In genomic region chr6:80227545-80227944, GRCh38 we compare ENCODE assay signal across 27 cellular contexts.
"Had no signal": no experiment of that assay in that cellular context is flagged by ENCODE, and none has a peak within 500 bp of the region (broad histone marks: within the 10 kb centered on the region; RNA-seq: fewer than 3 reads in every experiment).

No MANE protein-coding gene starts in this region.

- H3K27ac Mint-ChIP-seq: activated CD8-positive, alpha-beta memory T cell treated with anti-CD3 and anti-CD28 coated beads, Interleukin-2, amount 10 ng/mL, durations not matched to agents 7 days and 5 days; activated naive CD4-positive, alpha-beta T cell treated with anti-CD3 and anti-CD28 coated beads, Interleukin-2, amount 50 U/mL, for 24 hours; activated T-cell treated with anti-CD3 and anti-CD28 coated beads, Interleukin-2, amount 50 U/mL, for 24 hours; activated T-helper 1 cell treated with anti-CD3 and anti-CD28 coated beads, Interleukin-12 subunit alpha, Interleukin-12 subunit beta, Interleukin-2, Interleukin-4 antibody, amounts not matched to agents 30 ng/mL and 10 ng/mL and 1 ng/mL, durations not matched to agents 14 hours and 24 hours and 36 hours; T-helper 17 cell had no signal

- H3K27me3 ChIP-seq: Peyer's patch, SJSA1 had no signal

- H3K4me1 Mint-ChIP-seq: activated CD8-positive, alpha-beta memory T cell treated with anti-CD3 and anti-CD28 coated beads, Interleukin-2, amount 10 ng/mL, durations not matched to agents 7 days and 5 days; activated naive CD4-positive, alpha-beta T cell treated with anti-CD3 and anti-CD28 coated beads, Interleukin-2, amount 50 U/mL, for 24 hours; central memory CD8-positive, alpha-beta T cell; T-helper 17 cell had no signal

- ATAC-seq: activated CD8-positive, alpha-beta memory T cell treated with anti-CD3 and anti-CD28 coated beads, Interleukin-2, amount 10 ng/mL, durations not matched to agents 7 days and 5 days; T-helper 17 cell; WTC11 had no signal

- H3K4me1 ChIP-seq: Peyer's patch, SJSA1 had no signal

- H3K9me3 ChIP-seq: SJSA1 had no signal

- H3K36me3 ChIP-seq: SJSA1 had no signal

- H3K27me3 Mint-ChIP-seq: activated CD8-positive, alpha-beta memory T cell treated with anti-CD3 and anti-CD28 coated beads, Interleukin-2, amount 10 ng/mL, durations not matched to agents 7 days and 5 days; activated naive CD4-positive, alpha-beta T cell treated with anti-CD3 and anti-CD28 coated beads, Interleukin-2, amount 50 U/mL, for 24 hours; activated T-cell treated with anti-CD3 and anti-CD28 coated beads, Interleukin-2, amount 50 U/mL, for 24 hours; brain; central memory CD8-positive, alpha-beta T cell; T-helper 17 cell had no signal

- H3K4me3 Mint-ChIP-seq: activated CD8-positive, alpha-beta memory T cell treated with anti-CD3 and anti-CD28 coated beads, Interleukin-2, amount 10 ng/mL, durations not matched to agents 7 days and 5 days; activated naive CD4-positive, alpha-beta T cell treated with anti-CD3 and anti-CD28 coated beads, Interleukin-2, amount 50 U/mL, for 24 hours; activated T-cell treated with anti-CD3 and anti-CD28 coated beads, Interleukin-2, amount 50 U/mL, for 24 hours; activated T-helper 1 cell treated with anti-CD3 and anti-CD28 coated beads, Interleukin-12 subunit alpha, Interleukin-12 subunit beta, Interleukin-2, Interleukin-4 antibody, amounts not matched to agents 30 ng/mL and 10 ng/mL and 1 ng/mL, durations not matched to agents 14 hours and 24 hours and 36 hours; brain; central memory CD8-positive, alpha-beta T cell; T-helper 17 cell; WTC11 had no signal

- H3K4me3 ChIP-seq: Peyer's patch, SJSA1 had no signal

- DNase-seq: activated CD4-positive, alpha-beta T cell treated with anti-CD3 and anti-CD28 coated beads for 48 hours; activated CD4-positive, alpha-beta T cell treated with anti-CD3 and anti-CD28 coated beads, Interleukin-2, amount 50 U/mL, for 4 hours; activated CD4-positive, CD25-positive, alpha-beta regulatory T cell treated with anti-CD3 and anti-CD28 coated beads, Interleukin-2, amount 50 U/mL, for 72 hours; activated CD8-positive, alpha-beta memory T cell treated with anti-CD3 and anti-CD28 coated beads, Interleukin-2, amount 10 ng/mL, durations not matched to agents 7 days and 5 days; activated effector memory CD4-positive, alpha-beta T cell treated with Interleukin-2 at 50 U/mL for 16 hours; activated naive CD4-positive, alpha-beta T cell; activated T-cell treated with anti-CD3 and anti-CD28 coated beads, Interleukin-2, amount 50 U/mL, for 24 hours; aorta; Kasumi-1; NCI-H1105 treated with DMSO at 0.1 percent for 48 hours; NCI-H1436 treated with DMSO at 0.1 percent for 48 hours; NCI-H187; NCI-H2081; NCI-H345; NCI-H510A; NCI-H69; Peyer's patch; Right ventricle myocardium superior; T-helper 17 cell; T-helper 9 cell had no signal

- H3K9me3 Mint-ChIP-seq: activated naive CD4-positive, alpha-beta T cell treated with anti-CD3 and anti-CD28 coated beads, Interleukin-2, amount 50 U/mL, for 24 hours; activated T-cell treated with anti-CD3 and anti-CD28 coated beads, Interleukin-2, amount 50 U/mL, for 24 hours; activated T-helper 1 cell treated with anti-CD3 and anti-CD28 coated beads, Interleukin-12 subunit alpha, Interleukin-12 subunit beta, Interleukin-2, Interleukin-4 antibody, amounts not matched to agents 30 ng/mL and 10 ng/mL and 1 ng/mL, durations not matched to agents 14 hours and 24 hours and 36 hours; central memory CD8-positive, alpha-beta T cell had no signal

- H3K27ac ChIP-seq: Peyer's patch, RWPE1, SJSA1 had no signal
